Comparison of ENCODE assay signal across 1 cellular context in genomic region chr5:115841382-115842088, GRCh38.
TF ChIP-seq lines count a peak whose summit lies in the region.

Gene AP3S1 (plus strand): TSS chr5:115841935. CDS start chr5:115842038, 103 bp downstream.
Gene ATG12 (minus strand): TSS chr5:115841565. CDS start chr5:115841552, 13 bp downstream.

TF ChIP-seq in HepG2, 621 proteins besides CTCF, POLR2A, EP300 and RAD21 (continued from another document and continues in another):
- TF ChIP-seq PRDM10 (CRISPR knock-in tag; IDR thresholded peaks at IDR 0.05; ENCODE audit: low read depth) (peak; percentile 98), THAP11 (CRISPR knock-in tag; IDR thresholded peaks at IDR 0.05) (peak; percentile 86), U2AF1 (optimal IDR thresholded peaks at IDR 0.05; ENCODE audit: low read depth, low read length) (peak; percentile 41), ZNF784 (CRISPR knock-in tag; IDR thresholded peaks at IDR 0.05; ENCODE audit: borderline replicate concordance) (peak; percentile 33; the same call in 1 of the 2 replicates), SP140L (CRISPR knock-in tag; IDR thresholded peaks at IDR 0.05; ENCODE audit: borderline replicate concordance) (peak; percentile 83; the same call in 1 of the 2 replicates), ZNF296 (CRISPR knock-in tag; conservative IDR thresholded peaks at IDR 0.05) (no peak; the same call in 1 of the 2 replicates), DNMT3B (CRISPR knock-in tag; conservative IDR thresholded peaks at IDR 0.05) (peak; percentile 96), ATF2 (CRISPR knock-in tag; IDR thresholded peaks at IDR 0.05) (peak; percentile 87), ZNF629 (CRISPR knock-in tag; conservative IDR thresholded peaks at IDR 0.05) (0 out of 2 replicates have a peak, but pooled peaks have one; percentile 4), ZNF724P (CRISPR knock-in tag; IDR thresholded peaks at IDR 0.05; ENCODE audit: borderline replicate concordance) (no peak; the same call in 1 of the 2 replicates), ZNF574 (CRISPR knock-in tag; IDR thresholded peaks at IDR 0.05) (peak; percentile 80), ZMAT5 (CRISPR knock-in tag; IDR thresholded peaks at IDR 0.05; ENCODE audit: borderline replicate concordance, low read depth) (no peak), ZNF503 (CRISPR knock-in tag; IDR thresholded peaks at IDR 0.05) (0 out of 2 replicates have a peak, but pooled peaks have one; percentile 58), MTF2 (CRISPR knock-in tag; IDR thresholded peaks at IDR 0.05; ENCODE audit: borderline replicate concordance) (no peak), ZNF510 (CRISPR knock-in tag; IDR thresholded peaks at IDR 0.05; ENCODE audit: low read depth) (peak; percentile 65; the same call in 1 of the 2 replicates), THAP9 (CRISPR knock-in tag; IDR thresholded peaks at IDR 0.05; ENCODE audit: borderline replicate concordance) (peak; percentile 84), ZNF138 (CRISPR knock-in tag; IDR thresholded peaks at IDR 0.05; ENCODE audit: low read depth) (peak; percentile 64), JUNB (CRISPR knock-in tag; IDR thresholded peaks at IDR 0.05; ENCODE audit: borderline replicate concordance) (peak; percentile 76; the same call in 1 of the 2 replicates), XBP1 (CRISPR knock-in tag; IDR thresholded peaks at IDR 0.05) (peak; percentile 78), LBX2 (CRISPR knock-in tag; IDR thresholded peaks at IDR 0.05; ENCODE audit: borderline replicate concordance) (0 out of 2 replicates have a peak, but pooled peaks have one; percentile 49), NRL (CRISPR knock-in tag; IDR thresholded peaks at IDR 0.05; ENCODE audit: borderline replicate concordance) (peak; percentile 55), ZNF224 (CRISPR knock-in tag; IDR thresholded peaks at IDR 0.05) (peak; percentile 41; the same call in 1 of the 2 replicates), FOXO4 (CRISPR knock-in tag; conservative IDR thresholded peaks at IDR 0.05) (peak; percentile 93; the same call in 1 of the 2 replicates), TERF1 (CRISPR knock-in tag; IDR thresholded peaks at IDR 0.05) (no peak), DMTF1 (CRISPR knock-in tag; IDR thresholded peaks at IDR 0.05) (no peak), CC2D1A (CRISPR knock-in tag; IDR thresholded peaks at IDR 0.05) (0 out of 2 replicates have a peak, but pooled peaks have one; percentile 23), ZNF816 (CRISPR knock-in tag; IDR thresholded peaks at IDR 0.05; ENCODE audit: borderline replicate concordance) (peak; percentile 60; the same call in 1 of the 2 replicates), ZNF350 (CRISPR knock-in tag; IDR thresholded peaks at IDR 0.05; ENCODE audit: borderline replicate concordance, low read depth) (peak; percentile 82; the same call in 1 of the 2 replicates), IRF2 (CRISPR knock-in tag; IDR thresholded peaks at IDR 0.05) (peak; percentile 78; the same call in 1 of the 2 replicates), MXI1 (IDR thresholded peaks at IDR 0.05; ENCODE audit: borderline replicate concordance, low read depth, low read length) (peak; percentile 85; the same call in 2 of the 3 replicates), GLI4 (CRISPR knock-in tag; IDR thresholded peaks at IDR 0.05; ENCODE audit: borderline replicate concordance) (peak; percentile 77; the same call in 1 of the 2 replicates), ZFYVE20 (CRISPR knock-in tag; IDR thresholded peaks at IDR 0.05; ENCODE audit: borderline replicate concordance, low read depth) (no peak), SMARCC2 (IDR thresholded peaks at IDR 0.05) (no peak), RCOR2 (CRISPR knock-in tag; IDR thresholded peaks at IDR 0.05) (peak; percentile 54; the same call in 1 of the 2 replicates)
